ENCODE assay signal across 7 cellular contexts in genomic region chr15:78437107-78437761, GRCh38. TPM values are rescaled to one million over a fixed set of nuclear protein-coding genes. Genes with fewer than 3 reads are reported as not detected.
DNase-seq lines count a peak whose midpoint lies in the region; ATAC-seq, FAIRE-seq and TF ChIP-seq lines count a peak whose summit lies in the region.

No MANE protein-coding gene starts in this region.

- ATAC-seq in HG03558 (IDR thresholded peaks at IDR 0.05; ENCODE audit: extremely low read depth, unreplicated experiment) (peak; percentile 1), HG03175 (IDR thresholded peaks at IDR 0.05; ENCODE audit: unreplicated experiment) (no peak)

- intact Hi-C loops in kidney (cut with DNase I): no loop called here
- intact Hi-C loops in head of caudate nucleus (cut with DNase I): loop anchor here (5.0 kb wide), 2 partner anchors 100 to 135 kb away; no protein-coding TSS in a partner anchor

- H3K9me3 ChIP-seq in adipocyte (ENCODE audit: control insufficient read depth, low read length) (no peaks in the 10 kb centered on the region), kidney (ENCODE audit: control insufficient read depth in 1 of 2, low read length in 2 of 2) (no peaks in the 10 kb centered on the region), thymus (ENCODE audit: control insufficient read depth) (no peaks in the 10 kb centered on the region)

- H3K36me3 ChIP-seq in adipocyte (ENCODE audit: control insufficient read depth, insufficient read depth, low read length, severe bottlenecking) (peaks cover 28% of the 10 kb centered on the region), kidney (ENCODE audit: control insufficient read depth in 1 of 2, insufficient read depth in 2 of 2, low read length in 2 of 2) (peaks cover 3 to 8% of the 10 kb centered on the region in 2 donors), thymus (ENCODE audit: control insufficient read depth, insufficient read depth) (peaks cover 9% of the 10 kb centered on the region)

- FAIRE-seq in kidney (lab: Jason Lieb, UNC): no peak

- H3K27me3 ChIP-seq in adipocyte (replicated peaks; ENCODE audit: control insufficient read depth, insufficient read depth, low read length) (no peaks in the 10 kb centered on the region), thymus (ENCODE audit: control insufficient read depth, insufficient read depth) (no peaks in the 10 kb centered on the region)

- TF ChIP-seq CTCF in GM12865 (IDR thresholded peaks at IDR 0.05; ENCODE audit: insufficient read depth, low read depth, low read length, missing control alignments): no peak
- TF ChIP-seq CTCF in kidney (IDR thresholded peaks at IDR 0.05; ENCODE audit: borderline replicate concordance, extremely low read depth, insufficient read depth): no peak

- H3K27ac ChIP-seq in kidney (ENCODE audit: low read depth in 2 of 2, low read length in 2 of 2) (peak overlapping the region; percentile 80 to 82), thymus (ENCODE audit: low read depth) (peak overlapping the region; percentile 64)

- 19% methylated on average over 11 of the region's 11 CpGs for WGBS in thymus

- H3K9ac ChIP-seq in adipocyte (ENCODE audit: low read length) (peak overlapping the region; percentile 100), kidney (ENCODE audit: low read length in 2 of 2) (peak overlapping the region; percentile 58 to 91)

- DNase-seq in GM12865 (ENCODE audit: low read depth) (no peak), adipocyte (ENCODE audit: low read depth) (no peak), kidney (no peak), head of caudate nucleus (no peak)

- H3K4me1 ChIP-seq in adipocyte (ENCODE audit: control insufficient read depth, insufficient read depth, low read length) (peaks cover 33% of the 10 kb centered on the region), kidney (ENCODE audit: control insufficient read depth in 1 of 2, insufficient read depth in 1 of 2, low read depth in 1 of 2, low read length in 2 of 2) (peaks cover 3 to 12% of the 10 kb centered on the region in 2 donors), thymus (ENCODE audit: control insufficient read depth, insufficient read depth, low read length) (peaks cover 8% of the 10 kb centered on the region)

- H3K4me3 ChIP-seq in GM12865 (ENCODE audit: low read depth, low read length) (peak overlapping the region; percentile 83), adipocyte (ENCODE audit: low read length) (peak overlapping the region; percentile 98), kidney (ENCODE audit: low read length in 2 of 2) (peak overlapping the region; percentile 91 to 99), thymus (ENCODE audit: low read length) (peak overlapping the region; percentile 100)

RNA-seq across cellular contexts. Expression of gene IREB2, which starts 0.8 kb away (rescaled TPM):
- total RNA-seq in kidney: 48.7 TPM
- 8.3 TPM for polyA plus RNA-seq in kidney (ENCODE audit: insufficient read depth, low read depth, low replicate concordance)
- 20.6 TPM for polyA plus RNA-seq in thymus
